Comparison of ENCODE assay signal across 23 cellular contexts in genomic region chr9:127585161-127585750, GRCh38. TPM values are rescaled to one million over a fixed set of nuclear protein-coding genes. Genes with fewer than 3 reads are reported as not detected.
A peak's percentile ranks its signal among the peaks of the same experiment; 100 is the strongest.
DNase-seq lines count a peak whose midpoint lies in the region; ATAC-seq and TF ChIP-seq lines count a peak whose summit lies in the region.
"Had no signal": no experiment of that assay in that cellular context is flagged by ENCODE, and none has a peak within 500 bp of the region (broad histone marks: within the 10 kb centered on the region; RNA-seq: fewer than 3 reads in every experiment).

No MANE protein-coding gene starts in this region.

- H3K4me3 ChIP-seq in PC-9 (no peak overlapping the region), esophagus (ENCODE audit: low read depth in 1 of 2, low read length in 2 of 2) (no peak overlapping the region), tibial artery (no peak overlapping the region)
- H3K4me3 ChIP-seq: lung, neural progenitor cell had no signal

- peaks cover 16% of the 10 kb centered on the region for H3K27me3 Mint-ChIP-seq in activated CD8-positive, alpha-beta memory T cell treated with anti-CD3 and anti-CD28 coated beads, Interleukin-2, amount 10 ng/mL, durations not matched to agents 7 days and 5 days
- H3K27me3 Mint-ChIP-seq: effector memory CD8-positive, alpha-beta T cell had no signal

- peaks cover 31% of the 10 kb centered on the region for H3K4me1 Mint-ChIP-seq in activated CD8-positive, alpha-beta memory T cell treated with anti-CD3 and anti-CD28 coated beads, Interleukin-2, amount 10 ng/mL, durations not matched to agents 7 days and 5 days

- CTCF ChIA-PET in PC-9 (lab: Charles Lee) = interaction anchor here (0.7 to 1.5 kb wide), 4 partner anchors 30 to 802 kb away, joined by 3 to 5 read pairs (median 4); no protein-coding TSS in a partner anchor
- CTCF ChIA-PET in activated CD8-positive, alpha-beta memory T cell treated with anti-CD3 and anti-CD28 coated beads, Interleukin-2, amount 10 ng/mL, durations not matched to agents 7 days and 5 days (lab: Charles Lee) = interaction anchor here (0.9 to 9.1 kb wide), 15 partner anchors 16 to 149 kb away, joined by 3 to 93 read pairs (median 5); partner anchors contain the start of gene TOR2A

- H3K9me3 ChIP-seq in PC-9 (ENCODE audit: insufficient read depth, low read depth) (peaks cover 16% of the 10 kb centered on the region), esophagus (ENCODE audit: control insufficient read depth in 2 of 2, insufficient read depth in 1 of 2, low read depth in 1 of 2, low read length in 1 of 2) (no peaks in the 10 kb centered on the region), tibial artery (no peaks in the 10 kb centered on the region)
- H3K9me3 ChIP-seq: Caco-2 had no signal

- no peak overlapping the region for H3K4me3 Mint-ChIP-seq in activated CD8-positive, alpha-beta memory T cell treated with anti-CD3 and anti-CD28 coated beads, Interleukin-2, amount 10 ng/mL, durations not matched to agents 7 days and 5 days
- H3K4me3 Mint-ChIP-seq: activated naive CD8-positive, alpha-beta T cell treated with anti-CD3 and anti-CD28 coated beads, Interleukin-2, amount 50 U/mL, for 24 hours; effector memory CD8-positive, alpha-beta T cell; T-helper 1 cell treated with Interleukin-12 subunit alpha and Interleukin-12 subunit beta and Interleukin-4 antibody, amounts not matched to agents 30 μg/mL and 1 μg/mL, for 36 hours had no signal

- peaks cover 10% of the 10 kb centered on the region for H3K79me2 ChIP-seq in PC-9 (ENCODE audit: low read depth)

- BruUV-seq in PC-9 (replicated peaks; lab: Mats Ljungman, UMichigan) = no TSS peak

- peak; percentile 67 for DNase-seq in SIG-M5 treated with dmso at 0.1 percent for 504 hours (lab: John Stamatoyannopoulos, UW; ENCODE audit: unreplicated experiment)
- DNase-seq in SIG-M5 (lab: John Stamatoyannopoulos, UW) = no peak
- no peak for DNase-seq in PC-9
- DNase-seq in tibial artery = no peak
- DNase-seq in activated CD8-positive, alpha-beta memory T cell treated with anti-CD3 and anti-CD28 coated beads, Interleukin-2, amount 10 ng/mL, durations not matched to agents 7 days and 5 days = no peak
- DNase-seq: activated CD4-positive, alpha-beta T cell treated with anti-CD3 and anti-CD28 coated beads, Interleukin-2, amount 50 U/mL, for 1 hour; activated CD8-positive, alpha-beta memory T cell treated with anti-CD3 and anti-CD28 coated beads, Interleukin-2, amount 50 U/mL, for 48 hours; activated gamma-delta T cell; activated naive CD8-positive, alpha-beta T cell treated with anti-CD3 and anti-CD28 coated beads, Interleukin-2, amount 50 U/mL, for 24 hours; Caco-2; effector memory CD8-positive, alpha-beta T cell; kidney glomerular epithelial cell; NCI-H1436 treated with DMSO at 0.1 percent for 48 hours; NCI-H510A treated with DMSO at 0.1 percent for 48 hours; SHP77 treated with DMSO at 0.1 percent for 48 hours; stimulated activated CD4-positive, alpha-beta T cell treated with anti-CD3 and anti-CD28 coated beads, Interleukin-1b, Interleukin-23, amount 100 ng/mL, for 48 hours had no signal

- H3K36me3 Mint-ChIP-seq in activated CD8-positive, alpha-beta memory T cell treated with anti-CD3 and anti-CD28 coated beads, Interleukin-2, amount 10 ng/mL, durations not matched to agents 7 days and 5 days = peaks cover 11% of the 10 kb centered on the region
- H3K36me3 Mint-ChIP-seq: neural progenitor cell had no signal

- H3K27me3 ChIP-seq in PC-9 (ENCODE audit: insufficient read depth, low read depth) = no peaks in the 10 kb centered on the region
- H3K27me3 ChIP-seq in esophagus (ENCODE audit: control insufficient read depth in 1 of 2, insufficient read depth in 2 of 2, low read length in 2 of 2) = no peaks in the 10 kb centered on the region
- no peaks in the 10 kb centered on the region for H3K27me3 ChIP-seq in tibial artery
- H3K27me3 ChIP-seq: neural progenitor cell had no signal

- H3K9me3 Mint-ChIP-seq in activated CD8-positive, alpha-beta memory T cell treated with anti-CD3 and anti-CD28 coated beads, Interleukin-2, amount 10 ng/mL, durations not matched to agents 7 days and 5 days (ENCODE audit: low read depth) = no peaks in the 10 kb centered on the region
- H3K9me3 Mint-ChIP-seq: activated naive CD8-positive, alpha-beta T cell treated with anti-CD3 and anti-CD28 coated beads, Interleukin-2, amount 50 U/mL, for 24 hours; effector memory CD8-positive, alpha-beta T cell; neural progenitor cell; T-helper 1 cell treated with Interleukin-12 subunit alpha and Interleukin-12 subunit beta and Interleukin-4 antibody, amounts not matched to agents 30 μg/mL and 1 μg/mL, for 36 hours had no signal

- POLR2A ChIA-PET in PC-9 (lab: Charles Lee; ENCODE audit: unreplicated experiment) = interaction anchor here (0.5 kb wide), 1 partner anchor 39 kb away, joined by 11 read pairs; no protein-coding TSS in a partner anchor

- no peak for TF ChIP-seq CTCF in PC-9 (conservative IDR thresholded peaks at IDR 0.05)
- no peak for TF ChIP-seq CTCF in tibial artery (IDR thresholded peaks at IDR 0.05)

- no peaks in the 10 kb centered on the region for H3K9me2 ChIP-seq in PC-9 (ENCODE audit: insufficient read depth)

- H3K27ac Mint-ChIP-seq in activated CD8-positive, alpha-beta memory T cell treated with anti-CD3 and anti-CD28 coated beads, Interleukin-2, amount 10 ng/mL, durations not matched to agents 7 days and 5 days = no peak overlapping the region
- H3K27ac Mint-ChIP-seq: activated naive CD8-positive, alpha-beta T cell treated with anti-CD3 and anti-CD28 coated beads, Interleukin-2, amount 50 U/mL, for 24 hours; effector memory CD8-positive, alpha-beta T cell; progenitor cell of endocrine pancreas; T-helper 1 cell treated with Interleukin-12 subunit alpha and Interleukin-12 subunit beta and Interleukin-4 antibody, amounts not matched to agents 30 μg/mL and 1 μg/mL, for 36 hours had no signal

- no peaks in the 10 kb centered on the region for H4K20me1 ChIP-seq in PC-9 (ENCODE audit: insufficient read depth)

- intact Hi-C loops in PC-9 (cut with micrococcal nuclease; ENCODE audit: unreplicated experiment) (no loop called here), tibial artery (cut with DNase I; ENCODE audit: low total_unique reads) (no loop called here)

- WGBS in esophagus, 2 donors = 92 to 95% methylated on average over 4 of the region's 4 CpGs

- H3K4me2 ChIP-seq in PC-9 = no peak overlapping the region
- H3K4me2 ChIP-seq: neural progenitor cell had no signal

- H2AFZ ChIP-seq in PC-9 = no peak overlapping the region
- H2AFZ ChIP-seq: neural progenitor cell had no signal

- ATAC-seq in HG02623 (IDR thresholded peaks at IDR 0.05; ENCODE audit: unreplicated experiment) = no peak
- ATAC-seq in activated CD8-positive, alpha-beta memory T cell treated with anti-CD3 and anti-CD28 coated beads, Interleukin-2, amount 10 ng/mL, durations not matched to agents 7 days and 5 days = no peak
- ATAC-seq in HG03439 (IDR thresholded peaks at IDR 0.05; ENCODE audit: unreplicated experiment) = no peak
- ATAC-seq: activated naive CD8-positive, alpha-beta T cell treated with anti-CD3 and anti-CD28 coated beads, Interleukin-2, amount 50 U/mL, for 24 hours; effector memory CD8-positive, alpha-beta T cell had no signal

- peaks cover 38% of the 10 kb centered on the region for H3F3A ChIP-seq in PC-9 (ENCODE audit: insufficient read depth, low read depth)

- H3K27ac ChIP-seq in PC-9 (0 out of 2 replicates have a peak overlapping the region, but pooled peaks have one; percentile 67), esophagus (ENCODE audit: low read depth in 2 of 2, low read length in 1 of 2) (peak overlapping the region; percentile 12 to 15), tibial artery (peak overlapping the region; percentile 20 to 55)
- H3K27ac ChIP-seq: neural progenitor cell had no signal

- H3K4me1 ChIP-seq in PC-9 (replicated peaks; ENCODE audit: insufficient read depth) = peaks cover 30% of the 10 kb centered on the region
- H3K4me1 ChIP-seq in esophagus (ENCODE audit: control insufficient read depth in 2 of 2, insufficient read depth in 2 of 2, low read length in 1 of 2) = peaks cover 0 to 7% of the 10 kb centered on the region in 2 donors
- peaks cover 0 to 26% (median 8%) of the 10 kb centered on the region in 4 donors for H3K4me1 ChIP-seq in tibial artery
- H3K4me1 ChIP-seq: neural progenitor cell had no signal

- H3K36me3 ChIP-seq in PC-9 (ENCODE audit: low read depth) (peaks cover 7% of the 10 kb centered on the region; the same call in 1 of the 2 replicates), esophagus (ENCODE audit: control insufficient read depth in 2 of 2, insufficient read depth in 2 of 2, low read length in 1 of 2) (peaks cover 0 to 3% of the 10 kb centered on the region in 2 donors), tibial artery (no peaks in the 10 kb centered on the region)
- H3K36me3 ChIP-seq: neural progenitor cell had no signal

RNA-seq across cellular contexts. Expression of gene STXBP1, which starts 26.8 kb away (rescaled TPM):
- 35.1 and 44.0 TPM in 2 replicates for total RNA-seq in PC-9 (2021)
- 1 to 10 TPM; 4.7 to 7.1 TPM for polyA plus RNA-seq in esophagus
- total RNA-seq in activated CD8-positive, alpha-beta memory T cell treated with anti-CD3 and anti-CD28 coated beads, Interleukin-2, amount 10 ng/mL, durations not matched to agents 7 days and 5 days = 10 to 100 TPM; 22.8 to 26.0 TPM

Comparison
In these comparisons a context has a peak if more than half of its experiments do, and no peak if none do; other contexts are left out.
1. H3K27ac ChIP-seq: peak in every context shown above with its lines; median percentile 67 in PC-9; 38 in tibial artery; 14 in esophagus.